Comparison of ENCODE assay signal across 9 cellular contexts in genomic region chr1:67723620-67724019, GRCh38. TPM values are rescaled to one million over a fixed set of nuclear protein-coding genes. Genes with fewer than 3 reads are reported as not detected.
DNase-seq lines count a peak whose midpoint lies in the region; ATAC-seq and TF ChIP-seq lines count a peak whose summit lies in the region.
"Had no signal": no experiment of that assay in that cellular context is flagged by ENCODE, and none has a peak within 500 bp of the region (broad histone marks: within the 10 kb centered on the region; RNA-seq: fewer than 3 reads in every experiment).

No MANE protein-coding gene starts in this region.

- H3K9me3 ChIP-seq in esophagus squamous epithelium (no peaks in the 10 kb centered on the region), uterus (no peaks in the 10 kb centered on the region)

- TF ChIP-seq CTCF in esophagus squamous epithelium (IDR thresholded peaks at IDR 0.05) (no peak), uterus (IDR thresholded peaks at IDR 0.05) (no peak)

- TF ChIP-seq POLR2A in esophagus squamous epithelium (IDR thresholded peaks at IDR 0.05), result peak in 1 of 4 donors; percentile 23
- no peak for TF ChIP-seq POLR2A in uterus (IDR thresholded peaks at IDR 0.05)

- intact Hi-C loops in esophagus squamous epithelium (cut with DNase I), result no loop called here
- intact Hi-C loops in uterus (cut with DNase I; ENCODE audit: low total_unique reads), result no loop called here

- DNase-seq in CD1c-positive myeloid dendritic cell (ENCODE audit: extremely low spot score), result peak; percentile 58
- DNase-seq in HT1080 (ENCODE audit: low read depth), result peak; percentile 88
- no peak for DNase-seq in esophagus squamous epithelium (lab: John Stamatoyannopoulos, UW)
- DNase-seq in uterus, result no peak
- DNase-seq in D341Med (ENCODE audit: low spot score), result no peak
- DNase-seq in NCI-H187 treated with DMSO at 0.1 percent for 48 hours (lab: John Stamatoyannopoulos, UW), result no peak
- no peak for DNase-seq in NCI-H446 (lab: John Stamatoyannopoulos, UW)

- peaks cover 22 to 62% (median 45%) of the 10 kb centered on the region in 3 donors for H3K4me1 ChIP-seq in esophagus squamous epithelium
- peaks cover 0 to 6% of the 10 kb centered on the region in 2 donors for H3K4me1 ChIP-seq in uterus

- H3K27me3 ChIP-seq in esophagus squamous epithelium (no peaks in the 10 kb centered on the region), uterus (no peaks in the 10 kb centered on the region)

- H3K27ac ChIP-seq in esophagus squamous epithelium (peak overlapping the region; percentile 43 to 78 (median 74)), uterus (peak overlapping the region; percentile 33 to 49)

- ATAC-seq in GM21526 (IDR thresholded peaks at IDR 0.05; ENCODE audit: low FRiP score, unreplicated experiment), result peak; percentile 59

- peaks cover 0 to 7% (median 0%) of the 10 kb centered on the region in 3 donors for H3K36me3 ChIP-seq in esophagus squamous epithelium
- no peaks in the 10 kb centered on the region for H3K36me3 ChIP-seq in uterus

- no peak overlapping the region for H3K4me3 ChIP-seq in esophagus squamous epithelium
- H3K4me3 ChIP-seq in uterus, result no peak overlapping the region
- H3K4me3 ChIP-seq: skin epidermis had no signal

- WGBS in esophagus squamous epithelium, 2 donors, result 9 to 11% methylated on average over 2 of the region's 2 CpGs

RNA-seq across cellular contexts. Expression of gene GADD45A, which starts 38.6 kb away (rescaled TPM):
- 62.6 and 73.3 TPM in 2 replicates for total RNA-seq in HT1080 (2014; rRNA removed; shearing (Covaris generic))
- polyA plus RNA-seq in HT1080 (2015; cell fraction: cytosol; rRNA removed), result 128 and 147 TPM in 2 replicates
- polyA plus RNA-seq in HT1080 (2015; cell fraction: nucleus; rRNA removed), result 180 and 189 TPM in 2 replicates
- total RNA-seq in esophagus squamous epithelium (10 to 100 TPM; 35.2 to 62.6 (median 46.5) TPM), uterus (10 to 100 TPM; 11.1 to 35.6 (median 20.3) TPM)

Comparison
In these comparisons a context has a peak if more than half of its experiments do, and no peak if none do; other contexts are left out.
1. DNase-seq: peak in CD1c-positive myeloid dendritic cell (single experiment) and HT1080 (single experiment); none in esophagus squamous epithelium (single experiment), uterus (0 of 2), D341Med (single experiment), NCI-H187 treated with DMSO at 0.1 percent for 48 hours (single experiment) and NCI-H446 (0 of 2).